ENCODE assay signal across 15 cellular contexts in genomic region chr6:152697634-152698033, GRCh38. TPM values are rescaled to one million over a fixed set of nuclear protein-coding genes. Genes with fewer than 3 reads are reported as not detected.
DNase-seq lines count a peak whose midpoint lies in the region; ATAC-seq and TF ChIP-seq lines count a peak whose summit lies in the region.
"Had no signal": no experiment of that assay in that cellular context is flagged by ENCODE, and none has a peak within 500 bp of the region (broad histone marks: within the 10 kb centered on the region; RNA-seq: fewer than 3 reads in every experiment).

TSS of gene MYCT1 (plus strand) at chr6:152697897. CDS start at chr6:152697903, 6 bp downstream.

- TF ChIP-seq CTCF in nephron (IDR thresholded peaks at IDR 0.05; ENCODE audit: unreplicated experiment in 3 of 3) = no peak
- TF ChIP-seq CTCF in vagina (IDR thresholded peaks at IDR 0.05) = no peak

- H3K4me1 ChIP-seq in vagina = no peaks in the 10 kb centered on the region
- H3K4me1 ChIP-seq: Peyer's patch had no signal

- H3K9me3 Mint-ChIP-seq in nephron = no peaks in the 10 kb centered on the region
- H3K9me3 Mint-ChIP-seq in activated naive CD4-positive, alpha-beta T cell treated with anti-CD3 and anti-CD28 coated beads for 36 hours = no peaks in the 10 kb centered on the region
- H3K9me3 Mint-ChIP-seq: naive B cell had no signal

- ATAC-seq in Right ventricle myocardium inferior = no peak

- no peaks in the 10 kb centered on the region for H3K4me1 Mint-ChIP-seq in nephron
- H3K4me1 Mint-ChIP-seq in activated naive CD4-positive, alpha-beta T cell treated with anti-CD3 and anti-CD28 coated beads for 36 hours (ENCODE audit: low read depth) = no peaks in the 10 kb centered on the region
- H3K4me1 Mint-ChIP-seq: naive B cell had no signal

- H3K27ac Mint-ChIP-seq in nephron = no peak within 1 kb of the TSS
- H3K27ac Mint-ChIP-seq in activated naive CD4-positive, alpha-beta T cell treated with anti-CD3 and anti-CD28 coated beads for 36 hours = no peak within 1 kb of the TSS
- H3K27ac Mint-ChIP-seq: naive B cell had no signal

- H3K27me3 Mint-ChIP-seq in nephron (ENCODE audit: low read depth) = no peaks in the 10 kb centered on the region
- peaks cover 31% of the 10 kb centered on the region for H3K27me3 Mint-ChIP-seq in activated naive CD4-positive, alpha-beta T cell treated with anti-CD3 and anti-CD28 coated beads for 36 hours (ENCODE audit: low read depth)

- intact Hi-C loops in Right ventricle myocardium inferior (cut with DNase I) (no loop called here), cardiac septum (cut with DNase I) (loop anchor here (5.0 kb wide), 1 partner anchor 60 kb away; the partner anchor contains the start of gene SYNE1), vagina (cut with DNase I) (no loop called here)
- intact Hi-C loops in activated naive CD4-positive, alpha-beta T cell treated with anti-CD3 and anti-CD28 coated beads for 36 hours (cut with micrococcal nuclease) = no loop called here

- H3K9me3 ChIP-seq in vagina = no peaks in the 10 kb centered on the region
- H3K9me3 ChIP-seq: Peyer's patch had no signal

- CTCF ChIA-PET in activated naive CD4-positive, alpha-beta T cell treated with anti-CD3 and anti-CD28 coated beads for 36 hours (lab: Charles Lee) = no interaction called here

- peak within 1 kb of the TSS in 1 of 2 donors; percentile 7 for H3K4me3 ChIP-seq in vagina

- H3K36me3 Mint-ChIP-seq in nephron (ENCODE audit: low read depth) = no peaks in the 10 kb centered on the region
- H3K36me3 Mint-ChIP-seq in activated naive CD4-positive, alpha-beta T cell treated with anti-CD3 and anti-CD28 coated beads for 36 hours (ENCODE audit: low read depth) = no peaks in the 10 kb centered on the region
- H3K36me3 Mint-ChIP-seq: naive B cell had no signal

- DNase-seq in Right ventricle myocardium inferior (ENCODE audit: missing footprints) (no peak), cardiac septum (ENCODE audit: low spot score) (no peak), glomerular endothelial cell (ENCODE audit: extremely low read depth, low read depth, low spot score) (peak; percentile 99), vagina (ENCODE audit: extremely low spot score in 2 of 2) (no peak), NCI-H524 treated with DMSO at 0.1 percent for 48 hours (lab: John Stamatoyannopoulos, UW) (no peak)
- no peak for DNase-seq in stimulated activated CD4-positive, alpha-beta T cell treated with anti-CD3 and anti-CD28 coated beads, Interleukin-2, amount 100 ng/mL, for 24 hours
- no peak for DNase-seq in activated naive CD4-positive, alpha-beta T cell treated with anti-CD3 and anti-CD28 coated beads for 36 hours
- DNase-seq: activated CD4-positive, alpha-beta T cell treated with anti-CD3 and anti-CD28 coated beads, Interleukin-2, amount 50 U/mL, for 4 hours; naive B cell; NCI-H1417; Peyer's patch; substantia nigra; T-helper 2 cell had no signal

- no peaks in the 10 kb centered on the region for H3K27me3 ChIP-seq in vagina
- H3K27me3 ChIP-seq: Peyer's patch had no signal

- peak within 1 kb of the TSS; percentile 5 for H3K27ac ChIP-seq in vagina
- H3K27ac ChIP-seq: Peyer's patch had no signal

- no peaks in the 10 kb centered on the region for H3K36me3 ChIP-seq in vagina
- H3K36me3 ChIP-seq: Peyer's patch had no signal

- H3K4me3 Mint-ChIP-seq in nephron = peak within 1 kb of the TSS; percentile 29 to 54 (median 34)
- H3K4me3 Mint-ChIP-seq in activated naive CD4-positive, alpha-beta T cell treated with anti-CD3 and anti-CD28 coated beads for 36 hours = no peak within 1 kb of the TSS
- H3K4me3 Mint-ChIP-seq: naive B cell had no signal

- no peak for TF ChIP-seq POLR2A in vagina (IDR thresholded peaks at IDR 0.05)

RNA-seq across cellular contexts. Expression of gene MYCT1, which starts in this region (rescaled TPM):
- total RNA-seq in Right ventricle myocardium inferior (17.6 TPM), cardiac septum (9.6 TPM), glomerular endothelial cell (112 and 156 TPM in 2 replicates), vagina (8.3 TPM)
- not detected for total RNA-seq in activated naive CD4-positive, alpha-beta T cell treated with anti-CD3 and anti-CD28 coated beads for 36 hours
- total RNA-seq: NCI-H460 had no signal
